ENCODE assay signal across 26 cellular contexts in genomic region chr1:16965486-16966067, GRCh38. TPM values are rescaled to one million over a fixed set of nuclear protein-coding genes. Genes with fewer than 3 reads are reported as not detected.
DNase-seq lines count a peak whose midpoint lies in the region; ATAC-seq and TF ChIP-seq lines count a peak whose summit lies in the region.
"Had no signal": no experiment of that assay in that cellular context is flagged by ENCODE, and none has a peak within 500 bp of the region (broad histone marks: within the 10 kb centered on the region; RNA-seq: fewer than 3 reads in every experiment).

No MANE protein-coding gene starts in this region.

- no peak overlapping the region for H3K4me3 Mint-ChIP-seq in activated CD8-positive, alpha-beta T cell treated with anti-CD3 and anti-CD28 coated beads, Interleukin-2, amount 10 ng/mL, durations not matched to agents 7 days and 5 days
- H3K4me3 Mint-ChIP-seq in activated CD8-positive, alpha-beta T cell treated with anti-CD3 and anti-CD28 coated beads for 36 hours = no peak overlapping the region
- no peak overlapping the region for H3K4me3 Mint-ChIP-seq in central memory CD8-positive, alpha-beta T cell
- no peak overlapping the region for H3K4me3 Mint-ChIP-seq in nephron progenitor cell

- TF ChIP-seq CTCF in activated CD8-positive, alpha-beta T cell treated with anti-CD3 and anti-CD28 coated beads for 36 hours (IDR thresholded peaks at IDR 0.05) = no peak
- TF ChIP-seq CTCF in nephron progenitor cell (IDR thresholded peaks at IDR 0.05) (no peak), GM10266 (IDR thresholded peaks at IDR 0.05; ENCODE audit: control insufficient read depth, insufficient read depth, low read depth, missing control alignments) (no peak)

- ATAC-seq in activated CD8-positive, alpha-beta T cell treated with anti-CD3 and anti-CD28 coated beads, Interleukin-2, amount 10 ng/mL, durations not matched to agents 7 days and 5 days = no peak
- ATAC-seq in activated CD8-positive, alpha-beta T cell treated with anti-CD3 and anti-CD28 coated beads for 36 hours = no peak
- no peak for ATAC-seq in central memory CD8-positive, alpha-beta T cell (replicated peaks; ENCODE audit: extremely low read depth, poor library complexity, severe bottlenecking)
- no peak for ATAC-seq in GM21447 (IDR thresholded peaks at IDR 0.05; ENCODE audit: unreplicated experiment)
- ATAC-seq: HepG2, K562, Right ventricle myocardium inferior had no signal

- H3K27ac Mint-ChIP-seq in activated CD8-positive, alpha-beta T cell treated with anti-CD3 and anti-CD28 coated beads, Interleukin-2, amount 10 ng/mL, durations not matched to agents 7 days and 5 days = peak overlapping the region; percentile 52
- H3K27ac Mint-ChIP-seq in activated CD8-positive, alpha-beta T cell treated with anti-CD3 and anti-CD28 coated beads for 36 hours = no peak overlapping the region
- H3K27ac Mint-ChIP-seq in central memory CD8-positive, alpha-beta T cell (ENCODE audit: low read depth) = peak overlapping the region; percentile 55
- H3K27ac Mint-ChIP-seq in nephron progenitor cell = peak overlapping the region; percentile 88

- H3K36me3 Mint-ChIP-seq in activated CD8-positive, alpha-beta T cell treated with anti-CD3 and anti-CD28 coated beads, Interleukin-2, amount 10 ng/mL, durations not matched to agents 7 days and 5 days (ENCODE audit: low read depth) = no peaks in the 10 kb centered on the region
- peaks cover 1% of the 10 kb centered on the region for H3K36me3 Mint-ChIP-seq in activated CD8-positive, alpha-beta T cell treated with anti-CD3 and anti-CD28 coated beads for 36 hours (ENCODE audit: low read depth)
- peaks cover 8% of the 10 kb centered on the region for H3K36me3 Mint-ChIP-seq in central memory CD8-positive, alpha-beta T cell (ENCODE audit: insufficient read depth)
- H3K36me3 Mint-ChIP-seq in nephron progenitor cell (ENCODE audit: low read depth) = peaks cover 18% of the 10 kb centered on the region

- DNase-seq in activated CD8-positive, alpha-beta T cell treated with anti-CD3 and anti-CD28 coated beads, Interleukin-2, amount 10 ng/mL, durations not matched to agents 7 days and 5 days = no peak
- no peak for DNase-seq in activated CD8-positive, alpha-beta T cell treated with anti-CD3 and anti-CD28 coated beads for 36 hours
- no peak for DNase-seq in central memory CD8-positive, alpha-beta T cell (ENCODE audit: low spot score in 2 of 2)
- DNase-seq in nephron progenitor cell (no peak), GM10266 (ENCODE audit: extremely low spot score) (no peak), NCI-H1105 treated with DMSO at 0.1 percent for 48 hours (lab: John Stamatoyannopoulos, UW) (no peak)
- DNase-seq: BE2C; DMS153; DND-41; Kasumi-1; MV-4-11; NCI-H1105; NCI-H146; NCI-H1930; NCI-H2107; NCI-H446; NCI-H526; NCI-H82; NK-92 treated with Interleukin-12 subunit alpha and Interleukin-12 subunit beta, amount 100 ng/mL, for 24 hours; PC-9; SJCRH30 had no signal

- intact Hi-C loops in activated CD8-positive, alpha-beta T cell treated with anti-CD3 and anti-CD28 coated beads for 36 hours (cut with micrococcal nuclease) = no loop called here

- CTCF ChIA-PET in activated CD8-positive, alpha-beta T cell treated with anti-CD3 and anti-CD28 coated beads, Interleukin-2, amount 10 ng/mL, durations not matched to agents 7 days and 5 days (lab: Charles Lee) = no interaction called here
- CTCF ChIA-PET in activated CD8-positive, alpha-beta T cell treated with anti-CD3 and anti-CD28 coated beads for 36 hours (lab: Charles Lee) = no interaction called here

- POLR2A ChIA-PET in activated CD8-positive, alpha-beta T cell treated with anti-CD3 and anti-CD28 coated beads, Interleukin-2, amount 10 ng/mL, durations not matched to agents 7 days and 5 days (lab: Charles Lee) = no interaction called here
- POLR2A ChIA-PET in activated CD8-positive, alpha-beta T cell treated with anti-CD3 and anti-CD28 coated beads for 36 hours (lab: Charles Lee) = no interaction called here

- no peaks in the 10 kb centered on the region for H3K27me3 Mint-ChIP-seq in activated CD8-positive, alpha-beta T cell treated with anti-CD3 and anti-CD28 coated beads, Interleukin-2, amount 10 ng/mL, durations not matched to agents 7 days and 5 days (ENCODE audit: low read depth)
- H3K27me3 Mint-ChIP-seq in activated CD8-positive, alpha-beta T cell treated with anti-CD3 and anti-CD28 coated beads for 36 hours = no peaks in the 10 kb centered on the region
- no peaks in the 10 kb centered on the region for H3K27me3 Mint-ChIP-seq in central memory CD8-positive, alpha-beta T cell
- H3K27me3 Mint-ChIP-seq in nephron progenitor cell (ENCODE audit: low read depth, poor library complexity) = no peaks in the 10 kb centered on the region

- no peaks in the 10 kb centered on the region for H3K9me3 Mint-ChIP-seq in activated CD8-positive, alpha-beta T cell treated with anti-CD3 and anti-CD28 coated beads, Interleukin-2, amount 10 ng/mL, durations not matched to agents 7 days and 5 days (ENCODE audit: insufficient read depth)
- H3K9me3 Mint-ChIP-seq in activated CD8-positive, alpha-beta T cell treated with anti-CD3 and anti-CD28 coated beads for 36 hours = no peaks in the 10 kb centered on the region
- no peaks in the 10 kb centered on the region for H3K9me3 Mint-ChIP-seq in central memory CD8-positive, alpha-beta T cell
- H3K9me3 Mint-ChIP-seq in nephron progenitor cell = no peaks in the 10 kb centered on the region

- peaks cover 7% of the 10 kb centered on the region for H3K4me1 Mint-ChIP-seq in activated CD8-positive, alpha-beta T cell treated with anti-CD3 and anti-CD28 coated beads, Interleukin-2, amount 10 ng/mL, durations not matched to agents 7 days and 5 days (ENCODE audit: low read depth)
- H3K4me1 Mint-ChIP-seq in activated CD8-positive, alpha-beta T cell treated with anti-CD3 and anti-CD28 coated beads for 36 hours (ENCODE audit: low read depth) = peaks cover 8% of the 10 kb centered on the region
- H3K4me1 Mint-ChIP-seq in central memory CD8-positive, alpha-beta T cell = peaks cover 15% of the 10 kb centered on the region
- H3K4me1 Mint-ChIP-seq in nephron progenitor cell = peaks cover 26% of the 10 kb centered on the region

RNA-seq across cellular contexts. Expression of gene MFAP2, which starts 14.8 kb away (rescaled TPM):
- total RNA-seq in activated CD8-positive, alpha-beta T cell treated with anti-CD3 and anti-CD28 coated beads, Interleukin-2, amount 10 ng/mL, durations not matched to agents 7 days and 5 days = not detected
- total RNA-seq in activated CD8-positive, alpha-beta T cell treated with anti-CD3 and anti-CD28 coated beads for 36 hours = not detected
- total RNA-seq: HT1080, K562 had no signal

RNA-seq across cellular contexts. Expression of gene CROCC, which starts 43.8 kb away (rescaled TPM):
- 10 to 100 TPM; 31.7 to 33.1 TPM for total RNA-seq in activated CD8-positive, alpha-beta T cell treated with anti-CD3 and anti-CD28 coated beads, Interleukin-2, amount 10 ng/mL, durations not matched to agents 7 days and 5 days
- 10 to 100 TPM; 27.7 to 28.5 TPM for total RNA-seq in activated CD8-positive, alpha-beta T cell treated with anti-CD3 and anti-CD28 coated beads for 36 hours

RNA-seq across cellular contexts. Expression of gene ATP13A2, which starts 46.2 kb away (rescaled TPM):
- 10 to 100 TPM; 42.7 to 51.4 TPM for total RNA-seq in activated CD8-positive, alpha-beta T cell treated with anti-CD3 and anti-CD28 coated beads, Interleukin-2, amount 10 ng/mL, durations not matched to agents 7 days and 5 days
- 10 to 100 TPM; 21.4 to 24.1 TPM for total RNA-seq in activated CD8-positive, alpha-beta T cell treated with anti-CD3 and anti-CD28 coated beads for 36 hours
